In the genomic region with DNA sequence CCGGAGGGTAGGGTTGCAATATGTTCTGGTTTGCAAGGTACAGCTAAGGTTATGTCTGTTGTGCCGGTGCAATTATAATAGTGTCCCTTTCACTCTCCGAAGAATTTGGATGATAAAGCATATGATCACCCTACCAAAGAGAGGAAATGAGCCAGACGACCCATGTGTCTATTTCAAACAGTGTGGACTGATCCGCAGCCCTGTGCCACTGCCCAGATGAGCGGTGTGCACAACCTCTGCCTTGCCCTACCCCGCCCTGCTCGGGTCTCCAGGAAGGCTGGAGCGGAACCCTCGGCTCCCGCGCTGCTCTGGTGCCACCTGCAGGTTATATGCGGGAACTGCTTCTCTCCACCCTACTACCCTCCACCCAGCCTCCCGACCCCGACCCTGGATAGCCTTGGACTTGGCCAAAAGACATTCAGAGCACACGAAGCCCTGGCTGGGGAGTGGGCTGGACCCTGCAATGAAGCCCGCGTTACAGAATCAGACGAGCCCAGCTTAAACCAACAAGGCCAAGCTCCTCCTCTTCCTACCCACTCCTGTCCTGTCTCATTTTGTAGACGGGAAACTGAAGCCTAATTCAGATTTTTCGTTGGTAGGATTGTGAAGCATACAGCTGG, we compare ENCODE assay signal across 7 cellular contexts.
DNase-seq lines count a peak whose midpoint lies in the region; ATAC-seq and TF ChIP-seq lines count a peak whose summit lies in the region.

No MANE protein-coding gene starts in this region.

- peak overlapping the region; percentile 42 to 51 for H3K9ac ChIP-seq in stomach smooth muscle (ENCODE audit: low read length in 2 of 2)

- H3K36me3 ChIP-seq in Panc1 (ENCODE audit: control insufficient read depth, insufficient read depth, low read length) (no peaks in the 10 kb centered on the region), neutrophil (no peaks in the 10 kb centered on the region), stomach smooth muscle (ENCODE audit: control insufficient read depth in 2 of 2, insufficient read depth in 2 of 2, low read length in 2 of 2) (no peaks in the 10 kb centered on the region)

- CTCF ChIA-PET in Panc1 (lab: Charles Lee) = interaction anchor here (0.9 to 1.5 kb wide), 2 partner anchors 31 to 71 kb away, joined by 4 to 8 read pairs; no protein-coding TSS in a partner anchor

- in situ Hi-C loops in Panc1 (cut with HindIII; ENCODE audit: low pct_unique_long_range_greater_than_20kb, low sequenced_read_pairs) = no loop called here

- H3K4me3 Mint-ChIP-seq in activated T-cell treated with anti-CD3 and anti-CD28 coated beads, Interleukin-2, amount 50 U/mL, for 72 hours = peak overlapping the region in 1 of 2 donors; percentile 4

- ATAC-seq in Panc1 = peak; percentile 99
- peak; percentile 99 for ATAC-seq in activated T-cell treated with anti-CD3 and anti-CD28 coated beads, Interleukin-2, amount 50 U/mL, for 72 hours (replicated peaks in 1 of 2)

- peak; percentile 55 for DNase-seq in HK-2 (ENCODE audit: unreplicated experiment)
- DNase-seq in Panc1 (ENCODE audit: low read depth, low spot score) = peak; percentile 35
- DNase-seq in activated T-cell treated with anti-CD3 and anti-CD28 coated beads, Interleukin-2, amount 50 U/mL, for 72 hours = peak; percentile 76 to 80
- DNase-seq in fibroblast of mammary gland (ENCODE audit: low read depth) = peak; percentile 26

- peaks cover 40% of the 10 kb centered on the region for H3K27me3 Mint-ChIP-seq in activated T-cell treated with anti-CD3 and anti-CD28 coated beads, Interleukin-2, amount 50 U/mL, for 72 hours (ENCODE audit: low read depth)

- peaks cover 15% of the 10 kb centered on the region for H3K27me3 ChIP-seq in Panc1 (ENCODE audit: control insufficient read depth, insufficient read depth, low read length)
- peaks cover 46% of the 10 kb centered on the region for H3K27me3 ChIP-seq in neutrophil
- no peaks in the 10 kb centered on the region for H3K27me3 ChIP-seq in stomach smooth muscle (ENCODE audit: control insufficient read depth in 1 of 2, insufficient read depth in 2 of 2, low read length in 2 of 2)

- H3K4me3 ChIP-seq in Panc1 (ENCODE audit: low read depth in 2 of 2, low read length in 2 of 2) = peak overlapping the region; percentile 24 to 38; a peak in 3 of 4 replicates
- H3K4me3 ChIP-seq in fibroblast of mammary gland (ENCODE audit: control insufficient read depth, low read depth, low read length) = no peak overlapping the region
- H3K4me3 ChIP-seq in neutrophil (ENCODE audit: low read depth in 1 of 2, low read length in 1 of 2) = no peak overlapping the region
- H3K4me3 ChIP-seq in stomach smooth muscle (ENCODE audit: low read length in 2 of 2) = peak overlapping the region; percentile 59 to 67

- POLR2A ChIA-PET in Panc1 (lab: Charles Lee) = no interaction called here

- H3K9me3 ChIP-seq in Panc1 (ENCODE audit: control insufficient read depth, insufficient read depth, low read depth, low read length) (no peaks in the 10 kb centered on the region), neutrophil (no peaks in the 10 kb centered on the region), stomach smooth muscle (ENCODE audit: control insufficient read depth in 2 of 2, low read length in 2 of 2) (peaks cover 0 to 2% of the 10 kb centered on the region in 2 donors)

- H3K4me1 Mint-ChIP-seq in activated T-cell treated with anti-CD3 and anti-CD28 coated beads, Interleukin-2, amount 50 U/mL, for 72 hours (ENCODE audit: low read depth) = peaks cover 19% of the 10 kb centered on the region

- no peaks in the 10 kb centered on the region for H3K36me3 Mint-ChIP-seq in activated T-cell treated with anti-CD3 and anti-CD28 coated beads, Interleukin-2, amount 50 U/mL, for 72 hours (ENCODE audit: insufficient read depth in 2 of 2)

- TF ChIP-seq CTCF in GM12873 (IDR thresholded peaks at IDR 0.05; ENCODE audit: insufficient read depth, low read depth, low read length, missing control alignments) = peak; percentile 93
- peak; percentile 95 for TF ChIP-seq CTCF in Panc1 (IDR thresholded peaks at IDR 0.05)
- TF ChIP-seq CTCF in fibroblast of mammary gland (conservative IDR thresholded peaks at IDR 0.05; ENCODE audit: control insufficient read depth, insufficient read depth, low read depth, low read length) = peak; percentile 81
- TF ChIP-seq CTCF in neutrophil (IDR thresholded peaks at IDR 0.05) = peak; percentile 69

- no peak overlapping the region for H3K27ac Mint-ChIP-seq in activated T-cell treated with anti-CD3 and anti-CD28 coated beads, Interleukin-2, amount 50 U/mL, for 72 hours

- peaks cover 0 to under 1% of the 10 kb centered on the region in 2 donors for H3K9me3 Mint-ChIP-seq in activated T-cell treated with anti-CD3 and anti-CD28 coated beads, Interleukin-2, amount 50 U/mL, for 72 hours

- no TSS peak for BruUV-seq in Panc1 (replicated peaks; lab: Mats Ljungman, UMichigan)

- intact Hi-C loops in Panc1 (cut with micrococcal nuclease; ENCODE audit: unreplicated experiment) = loop anchor here (1.0 to 2.0 kb wide), 2 partner anchors 71 to 91 kb away; no protein-coding TSS in a partner anchor

- H3K27ac ChIP-seq in Panc1 (ENCODE audit: low read length) = no peak overlapping the region
- no peak overlapping the region for H3K27ac ChIP-seq in neutrophil
- no peak overlapping the region for H3K27ac ChIP-seq in stomach smooth muscle (ENCODE audit: low read length)

- H3K4me1 ChIP-seq in Panc1 (ENCODE audit: control insufficient read depth, insufficient read depth, low read length) (peaks cover 7% of the 10 kb centered on the region; the same call in 1 of the 2 replicates), neutrophil (ENCODE audit: control insufficient read depth in 1 of 2, insufficient read depth in 1 of 2, low read depth in 1 of 2, low read length in 1 of 2) (peaks cover 0 to 4% of the 10 kb centered on the region in 2 experiments), stomach smooth muscle (ENCODE audit: control insufficient read depth, insufficient read depth, low read length) (peaks cover 9% of the 10 kb centered on the region)

Comparison
In these comparisons a context has a peak if more than half of its experiments do, and no peak if none do; other contexts are left out.
1. DNase-seq: peak in every context shown above with its lines; median percentile 78 in activated T-cell treated with anti-CD3 and anti-CD28 coated beads, Interleukin-2, amount 50 U/mL, for 72 hours; 55 in HK-2; 35 in Panc1; 26 in fibroblast of mammary gland.
2. H3K4me3 ChIP-seq: peak in Panc1 (2 of 2) and stomach smooth muscle (2 of 2); none in fibroblast of mammary gland (single experiment) and neutrophil (0 of 2).
3. Peak in every context shown above with its lines, with median percentiles within 50 percentile points of each other: CTCF ChIP-seq.